8 cellular contexts compared by ENCODE assay signal in the genomic region with DNA sequence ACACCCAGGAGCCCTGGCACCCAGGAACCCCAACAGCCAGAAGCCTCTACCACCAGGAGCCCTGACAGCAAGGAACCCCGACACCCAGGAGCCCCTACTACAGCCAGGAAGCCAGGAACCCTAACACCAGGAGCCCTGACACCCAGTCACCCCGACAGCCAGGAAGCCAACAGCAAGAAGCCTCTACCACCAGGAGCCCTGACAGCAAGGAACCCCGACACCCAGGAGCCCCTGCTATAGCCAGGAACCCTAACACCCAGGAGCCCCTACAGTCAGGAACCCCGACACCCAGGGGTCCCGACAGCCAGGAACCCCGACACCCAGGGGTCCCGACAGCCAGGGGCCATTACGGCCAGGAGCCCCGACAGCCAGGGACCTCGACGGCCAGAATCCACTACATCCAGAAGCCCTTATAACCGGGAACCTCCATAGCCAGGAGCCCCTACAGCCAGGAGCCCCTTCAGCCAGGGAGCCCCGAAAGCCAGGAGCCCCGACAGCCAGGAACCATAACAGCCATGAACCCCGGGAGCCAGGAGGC. TPM values are rescaled to one million over a fixed set of nuclear protein-coding genes. Genes with fewer than 3 reads are reported as not detected.
DNase-seq lines count a peak whose midpoint lies in the region; ATAC-seq lines count a peak whose summit lies in the region.

No MANE protein-coding gene starts in this region.

- ATAC-seq in activated CD8-positive, alpha-beta T cell treated with anti-CD3 and anti-CD28 coated beads, Interleukin-2, amount 10 ng/mL, durations not matched to agents 7 days and 5 days: no peak

- H3K4me2 ChIP-seq in BLaER1 treated with 17β-estradiol and CSF1 and Interleukin-3, amounts not matched to agents 10 nM and 100 nM: peak overlapping the region; percentile 87 to 98 (median 94)

- H3K9me3 Mint-ChIP-seq in activated CD8-positive, alpha-beta T cell treated with anti-CD3 and anti-CD28 coated beads, Interleukin-2, amount 10 ng/mL, durations not matched to agents 7 days and 5 days (ENCODE audit: insufficient read depth): no peaks in the 10 kb centered on the region

- peak overlapping the region; percentile 78 to 94 (median 91) for H3K27ac ChIP-seq in BLaER1 treated with 17β-estradiol and CSF1 and Interleukin-3, amounts not matched to agents 10 nM and 100 nM
- H3K27ac ChIP-seq in iPS-20b (ENCODE audit: low read length) (no peak overlapping the region), subcutaneous abdominal adipose tissue (ENCODE audit: low read depth, low read length) (peak overlapping the region; percentile 91)

- H3K27ac Mint-ChIP-seq in activated CD8-positive, alpha-beta T cell treated with anti-CD3 and anti-CD28 coated beads, Interleukin-2, amount 10 ng/mL, durations not matched to agents 7 days and 5 days: peak overlapping the region; percentile 66

- H3K36me3 Mint-ChIP-seq in activated CD8-positive, alpha-beta T cell treated with anti-CD3 and anti-CD28 coated beads, Interleukin-2, amount 10 ng/mL, durations not matched to agents 7 days and 5 days (ENCODE audit: low read depth): peaks cover 16% of the 10 kb centered on the region

- H3K4me1 Mint-ChIP-seq in activated CD8-positive, alpha-beta T cell treated with anti-CD3 and anti-CD28 coated beads, Interleukin-2, amount 10 ng/mL, durations not matched to agents 7 days and 5 days (ENCODE audit: low read depth): peaks cover 45% of the 10 kb centered on the region

- POLR2A ChIA-PET in activated CD8-positive, alpha-beta T cell treated with anti-CD3 and anti-CD28 coated beads, Interleukin-2, amount 10 ng/mL, durations not matched to agents 7 days and 5 days (lab: Charles Lee): interaction anchor here (0.6 to 4.1 kb wide), 5 partner anchors 8 to 33 kb away, joined by 3 to 61 read pairs (median 3); partner anchors contain the start of gene C10orf143

- DNase-seq in HAP-1 (ENCODE audit: low spot score in 2 of 2) (no peak), SKM-1 treated with dmso at 0.1 percent for 144 hours (lab: John Stamatoyannopoulos, UW; ENCODE audit: unreplicated experiment) (no peak), activated gamma-delta T cell treated with Interleukin-2 at 50 U/mL for 16 hours (no peak), DMS79 treated with DMSO at 0.1 percent for 48 hours (lab: John Stamatoyannopoulos, UW) (no peak)
- no peak for DNase-seq in activated CD8-positive, alpha-beta T cell treated with anti-CD3 and anti-CD28 coated beads, Interleukin-2, amount 10 ng/mL, durations not matched to agents 7 days and 5 days

- in situ Hi-C loops in HAP-1 (cut with MboI; ENCODE audit: low sequenced_read_pairs): loop anchor here (10.0 kb wide), 1 partner anchor 171 kb away; the partner anchor contains the start of gene EBF3

- CTCF ChIA-PET in activated CD8-positive, alpha-beta T cell treated with anti-CD3 and anti-CD28 coated beads, Interleukin-2, amount 10 ng/mL, durations not matched to agents 7 days and 5 days (lab: Charles Lee): interaction anchor here (1.3 to 2.9 kb wide), 3 partner anchors 23 to 44 kb away, joined by 6 to 35 read pairs (median 6); partner anchors contain the start of gene C10orf143

- H3K9me3 ChIP-seq in BLaER1 treated with 17β-estradiol and CSF1 and Interleukin-3, amounts not matched to agents 10 nM and 100 nM (replicated peaks in 1 of 11): no peaks in the 10 kb centered on the region
- H3K9me3 ChIP-seq in HAP-1: no peaks in the 10 kb centered on the region
- no peaks in the 10 kb centered on the region for H3K9me3 ChIP-seq in iPS-20b (ENCODE audit: insufficient read depth, low read depth, low read length)
- no peaks in the 10 kb centered on the region for H3K9me3 ChIP-seq in subcutaneous abdominal adipose tissue (ENCODE audit: control insufficient read depth in 5 of 5, low read length in 5 of 5)

- H3K4me3 Mint-ChIP-seq in activated CD8-positive, alpha-beta T cell treated with anti-CD3 and anti-CD28 coated beads, Interleukin-2, amount 10 ng/mL, durations not matched to agents 7 days and 5 days: peak overlapping the region; percentile 91

- H3K27me3 Mint-ChIP-seq in activated CD8-positive, alpha-beta T cell treated with anti-CD3 and anti-CD28 coated beads, Interleukin-2, amount 10 ng/mL, durations not matched to agents 7 days and 5 days (ENCODE audit: low read depth): peaks cover 20% of the 10 kb centered on the region

- H3K4me3 ChIP-seq in BLaER1 treated with 17β-estradiol and CSF1 and Interleukin-3, amounts not matched to agents 10 nM and 100 nM: peak overlapping the region; percentile 84 to 100 (median 96)
- H3K4me3 ChIP-seq in HAP-1: peak overlapping the region; percentile 83
- H3K4me3 ChIP-seq in iPS-20b (ENCODE audit: low read length): peak overlapping the region; percentile 76; the same call in 1 of the 2 replicates
- H3K4me3 ChIP-seq in subcutaneous abdominal adipose tissue (ENCODE audit: low read depth in 1 of 5, low read length in 5 of 5): peak overlapping the region; percentile 40 to 92 (median 89)

- peak overlapping the region; percentile 92 to 97 (median 95) for H3K9ac ChIP-seq in BLaER1 treated with 17β-estradiol and CSF1 and Interleukin-3, amounts not matched to agents 10 nM and 100 nM
- peak overlapping the region; percentile 61; the same call in 1 of the 2 replicates for H3K9ac ChIP-seq in iPS-20b (ENCODE audit: low read depth, low read length)
- peak overlapping the region; percentile 38 to 96 (median 92) for H3K9ac ChIP-seq in subcutaneous abdominal adipose tissue (ENCODE audit: low read length in 5 of 5)

- H4K20me1 ChIP-seq in BLaER1 treated with 17β-estradiol and CSF1 and Interleukin-3, amounts not matched to agents 10 nM and 100 nM: peaks cover 39 to 45% (median 44%) of the 10 kb centered on the region in 11 experiments; a peak in 21 of 22 replicates

- H3K4me1 ChIP-seq in BLaER1 treated with 17β-estradiol and CSF1 and Interleukin-3, amounts not matched to agents 10 nM and 100 nM: peaks cover 36 to 45% (median 41%) of the 10 kb centered on the region in 10 experiments
- H3K4me1 ChIP-seq in HAP-1: peaks cover 22% of the 10 kb centered on the region
- H3K4me1 ChIP-seq in iPS-20b (ENCODE audit: insufficient read depth, low read length): no peaks in the 10 kb centered on the region
- H3K4me1 ChIP-seq in subcutaneous abdominal adipose tissue (ENCODE audit: control insufficient read depth in 5 of 5, insufficient read depth in 5 of 5, low read length in 5 of 5): peaks cover 2 to 30% (median 27%) of the 10 kb centered on the region in 5 donors

- H3K27me3 ChIP-seq in BLaER1 treated with 17β-estradiol and CSF1 and Interleukin-3, amounts not matched to agents 10 nM and 100 nM: no peaks in the 10 kb centered on the region
- H3K27me3 ChIP-seq in HAP-1 (ENCODE audit: low read depth): no peaks in the 10 kb centered on the region
- no peaks in the 10 kb centered on the region for H3K27me3 ChIP-seq in iPS-20b (ENCODE audit: insufficient read depth, low read length)
- H3K27me3 ChIP-seq in subcutaneous abdominal adipose tissue (ENCODE audit: control insufficient read depth in 5 of 5, insufficient read depth in 4 of 5, low read length in 5 of 5): peaks cover 0 to 3% (median 0%) of the 10 kb centered on the region in 5 donors

- peaks cover 0 to 27% (median 20%) of the 10 kb centered on the region in 11 experiments; a peak in 16 of 22 replicates for H3K36me3 ChIP-seq in BLaER1 treated with 17β-estradiol and CSF1 and Interleukin-3, amounts not matched to agents 10 nM and 100 nM
- peaks cover 14% of the 10 kb centered on the region; the same call in 1 of the 2 replicates for H3K36me3 ChIP-seq in HAP-1 (replicated peaks)
- H3K36me3 ChIP-seq in iPS-20b (ENCODE audit: insufficient read depth, low read depth, low read length): no peaks in the 10 kb centered on the region
- no peaks in the 10 kb centered on the region for H3K36me3 ChIP-seq in subcutaneous abdominal adipose tissue (ENCODE audit: control insufficient read depth in 5 of 5, insufficient read depth in 5 of 5, low read length in 5 of 5)

RNA-seq across cellular contexts. Expression of gene GLRX3, which starts 0.4 kb away (rescaled TPM):
- total RNA-seq in activated CD8-positive, alpha-beta T cell treated with anti-CD3 and anti-CD28 coated beads, Interleukin-2, amount 10 ng/mL, durations not matched to agents 7 days and 5 days: 10 to 100 TPM; 79.4 to 80.6 TPM

RNA-seq across cellular contexts. Expression of gene C10orf143, which starts 25.1 kb away (rescaled TPM):
- 1 to 10 TPM; 4.4 to 4.7 TPM for total RNA-seq in activated CD8-positive, alpha-beta T cell treated with anti-CD3 and anti-CD28 coated beads, Interleukin-2, amount 10 ng/mL, durations not matched to agents 7 days and 5 days
